ENCODE assay signal across 8 cellular contexts in the genomic region with DNA sequence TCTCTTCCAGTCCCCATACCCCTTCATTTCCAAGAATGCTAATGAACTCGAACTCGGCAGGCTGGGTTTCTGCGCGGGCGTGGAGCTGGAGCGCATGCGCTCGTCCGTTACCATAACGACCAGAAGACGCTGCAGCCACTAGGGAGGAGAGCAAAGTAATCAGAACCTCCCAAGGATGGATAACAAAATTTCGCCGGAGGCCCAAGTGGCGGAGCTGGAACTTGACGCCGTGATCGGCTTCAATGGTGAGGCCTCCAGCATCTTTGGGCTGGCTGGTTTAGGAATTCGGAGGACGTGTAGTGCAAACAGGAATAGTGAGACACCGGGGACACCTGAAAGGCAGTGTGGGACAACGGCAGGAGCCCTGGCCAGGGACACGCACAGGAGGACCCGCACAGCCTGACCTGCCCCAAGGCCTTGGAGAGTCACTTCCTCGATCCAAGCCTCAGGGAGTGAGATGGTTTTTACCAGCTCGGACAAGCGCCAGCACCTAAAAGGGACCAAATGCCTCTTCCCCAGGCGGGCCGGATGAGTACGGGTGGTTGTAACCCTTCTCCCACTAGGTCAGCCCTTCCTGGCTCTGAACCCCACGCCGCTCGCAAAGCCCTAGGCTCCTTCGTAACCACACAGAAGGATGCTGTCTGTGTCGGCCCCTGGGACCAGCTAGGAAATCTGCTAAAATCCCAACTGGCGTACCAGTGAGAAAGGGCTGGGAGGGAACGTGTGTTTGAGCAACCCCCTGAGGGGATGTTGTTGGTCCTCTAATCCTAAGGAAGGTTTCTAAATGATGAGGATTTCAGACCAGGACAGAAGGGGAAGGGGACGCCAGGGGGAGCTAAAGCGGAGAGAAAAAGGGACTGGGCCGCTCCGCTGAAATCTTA. TPM values are rescaled to one million over a fixed set of nuclear protein-coding genes. Genes with fewer than 3 reads are reported as not detected.
DNase-seq lines count a peak whose midpoint lies in the region; ATAC-seq and TF ChIP-seq lines count a peak whose summit lies in the region.

A gene with protein sequence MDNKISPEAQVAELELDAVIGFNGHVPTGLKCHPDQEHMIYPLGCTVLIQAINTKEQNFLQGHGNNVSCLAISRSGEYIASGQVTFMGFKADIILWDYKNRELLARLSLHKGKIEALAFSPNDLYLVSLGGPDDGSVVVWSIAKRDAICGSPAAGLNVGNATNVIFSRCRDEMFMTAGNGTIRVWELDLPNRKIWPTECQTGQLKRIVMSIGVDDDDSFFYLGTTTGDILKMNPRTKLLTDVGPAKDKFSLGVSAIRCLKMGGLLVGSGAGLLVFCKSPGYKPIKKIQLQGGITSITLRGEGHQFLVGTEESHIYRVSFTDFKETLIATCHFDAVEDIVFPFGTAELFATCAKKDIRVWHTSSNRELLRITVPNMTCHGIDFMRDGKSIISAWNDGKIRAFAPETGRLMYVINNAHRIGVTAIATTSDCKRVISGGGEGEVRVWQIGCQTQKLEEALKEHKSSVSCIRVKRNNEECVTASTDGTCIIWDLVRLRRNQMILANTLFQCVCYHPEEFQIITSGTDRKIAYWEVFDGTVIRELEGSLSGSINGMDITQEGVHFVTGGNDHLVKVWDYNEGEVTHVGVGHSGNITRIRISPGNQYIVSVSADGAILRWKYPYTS (plus strand): TSS at position 122 of the 881 bp plus-strand sequence. CDS start 54 bp downstream, at position 176.

- H3K36me3 ChIP-seq in ES-I3 (ENCODE audit: insufficient read depth, low read length) (no peaks in the 10 kb centered on the region), OCI-LY3 (replicated peaks; ENCODE audit: low read depth, low read length) (no peaks in the 10 kb centered on the region), esophagus (ENCODE audit: control insufficient read depth in 2 of 2, insufficient read depth in 2 of 2, low read length in 1 of 2) (no peaks in the 10 kb centered on the region), mucosa of stomach (ENCODE audit: control insufficient read depth, insufficient read depth, low read length) (no peaks in the 10 kb centered on the region)

- no peaks in the 10 kb centered on the region for H3K9me3 Mint-ChIP-seq in activated T-cell treated with anti-CD3 and anti-CD28 coated beads, Interleukin-2, amount 50 U/mL, for 24 hours

- peaks cover 27% of the 10 kb centered on the region for H3K4me1 Mint-ChIP-seq in activated T-cell treated with anti-CD3 and anti-CD28 coated beads, Interleukin-2, amount 50 U/mL, for 24 hours (ENCODE audit: low read depth)

- no peaks in the 10 kb centered on the region for H3K4me1 ChIP-seq in ES-I3 (ENCODE audit: insufficient read depth, low read length)
- H3K4me1 ChIP-seq in OCI-LY3 (ENCODE audit: low read length), result peaks cover 6% of the 10 kb centered on the region; the same call in 1 of the 2 replicates
- H3K4me1 ChIP-seq in esophagus (ENCODE audit: control insufficient read depth in 2 of 2, insufficient read depth in 2 of 2, low read length in 1 of 2), result peaks cover 0 to 7% of the 10 kb centered on the region in 2 donors
- H3K4me1 ChIP-seq in mucosa of stomach (ENCODE audit: control insufficient read depth, insufficient read depth, low read length), result peaks cover 6% of the 10 kb centered on the region

- peak within 1 kb of the TSS; percentile 92 for H3K4me3 ChIP-seq in OCI-LY3 (ENCODE audit: low read length)
- H3K4me3 ChIP-seq in esophagus (ENCODE audit: low read depth in 1 of 2, low read length in 2 of 2), result peak within 1 kb of the TSS; percentile 86 to 100
- H3K4me3 ChIP-seq in mucosa of stomach (ENCODE audit: low read length), result peak within 1 kb of the TSS; percentile 99

- H3K27ac ChIP-seq in OCI-LY3 (ENCODE audit: low read length) (peak within 1 kb of the TSS; percentile 29), esophagus (ENCODE audit: low read depth in 2 of 2, low read length in 1 of 2) (peak within 1 kb of the TSS in 1 of 2 donors; percentile 57)

- H3K27ac Mint-ChIP-seq in activated T-cell treated with anti-CD3 and anti-CD28 coated beads, Interleukin-2, amount 50 U/mL, for 24 hours, result peak within 1 kb of the TSS; percentile 92

- WGBS in esophagus, 2 donors, result 9 to 11% methylated on average over 40 of the region's 40 CpGs

- H3K4me3 Mint-ChIP-seq in activated T-cell treated with anti-CD3 and anti-CD28 coated beads, Interleukin-2, amount 50 U/mL, for 24 hours, result peak within 1 kb of the TSS; percentile 96

- ATAC-seq in HG03280 (IDR thresholded peaks at IDR 0.05; ENCODE audit: unreplicated experiment), result peak; percentile 56
- no peak for ATAC-seq in HG02981 (IDR thresholded peaks at IDR 0.05; ENCODE audit: unreplicated experiment)

- H3K9ac ChIP-seq in ES-I3 (ENCODE audit: low read depth, low read length) (peak within 1 kb of the TSS; percentile 75), OCI-LY3 (ENCODE audit: low read length) (peak within 1 kb of the TSS; percentile 74), mucosa of stomach (ENCODE audit: low read length) (peak within 1 kb of the TSS; percentile 87)

- peak within 1 kb of the TSS; percentile 97 for H2AFZ ChIP-seq in OCI-LY3 (ENCODE audit: low read depth, low read length)

- no peaks in the 10 kb centered on the region for H3K27me3 Mint-ChIP-seq in activated T-cell treated with anti-CD3 and anti-CD28 coated beads, Interleukin-2, amount 50 U/mL, for 24 hours

- peaks cover 7% of the 10 kb centered on the region for H3K79me2 ChIP-seq in OCI-LY3 (ENCODE audit: low read length)

- peak within 1 kb of the TSS; percentile 83 for H3K4me2 ChIP-seq in OCI-LY3 (ENCODE audit: low read length)

- TF ChIP-seq CTCF in OCI-LY3 (IDR thresholded peaks at IDR 0.05; ENCODE audit: low read depth, low read length), result peak; percentile 64

- no peaks in the 10 kb centered on the region for H4K20me1 ChIP-seq in OCI-LY3 (ENCODE audit: insufficient read depth, low read length)

- H3K27me3 ChIP-seq in OCI-LY3 (ENCODE audit: low read depth, low read length) (no peaks in the 10 kb centered on the region), esophagus (ENCODE audit: control insufficient read depth in 1 of 2, insufficient read depth in 2 of 2, low read length in 2 of 2) (no peaks in the 10 kb centered on the region), mucosa of stomach (ENCODE audit: control insufficient read depth, insufficient read depth, low read length) (no peaks in the 10 kb centered on the region)

- DNase-seq in activated T-cell treated with anti-CD3 and anti-CD28 coated beads, Interleukin-2, amount 50 U/mL, for 24 hours, result peak; percentile 85
- DNase-seq in stimulated activated CD8-positive, alpha-beta memory T cell treated with anti-CD3 and anti-CD28 coated beads, Interleukin-4, amount 100 ng/mL, for 24 hours (ENCODE audit: low read depth), result peak; percentile 62

- peaks cover 11% of the 10 kb centered on the region for H3K36me3 Mint-ChIP-seq in activated T-cell treated with anti-CD3 and anti-CD28 coated beads, Interleukin-2, amount 50 U/mL, for 24 hours (ENCODE audit: low read depth)

- H3K9me3 ChIP-seq in ES-I3 (ENCODE audit: control insufficient read depth, insufficient read depth, low read length) (no peaks in the 10 kb centered on the region), OCI-LY3 (ENCODE audit: insufficient read depth, low read length) (no peaks in the 10 kb centered on the region), esophagus (ENCODE audit: control insufficient read depth in 2 of 2, insufficient read depth in 1 of 2, low read depth in 1 of 2, low read length in 1 of 2) (no peaks in the 10 kb centered on the region), mucosa of stomach (ENCODE audit: control insufficient read depth, low read length) (no peaks in the 10 kb centered on the region)

RNA-seq across cellular contexts. Expression of the gene that starts here (rescaled TPM):
- under 1 TPM in 1 of 2 donors, not detected in 1; 0.15 TPM for polyA plus RNA-seq in esophagus
